ENCODE assay signal across 7 cellular contexts in the genomic region with DNA sequence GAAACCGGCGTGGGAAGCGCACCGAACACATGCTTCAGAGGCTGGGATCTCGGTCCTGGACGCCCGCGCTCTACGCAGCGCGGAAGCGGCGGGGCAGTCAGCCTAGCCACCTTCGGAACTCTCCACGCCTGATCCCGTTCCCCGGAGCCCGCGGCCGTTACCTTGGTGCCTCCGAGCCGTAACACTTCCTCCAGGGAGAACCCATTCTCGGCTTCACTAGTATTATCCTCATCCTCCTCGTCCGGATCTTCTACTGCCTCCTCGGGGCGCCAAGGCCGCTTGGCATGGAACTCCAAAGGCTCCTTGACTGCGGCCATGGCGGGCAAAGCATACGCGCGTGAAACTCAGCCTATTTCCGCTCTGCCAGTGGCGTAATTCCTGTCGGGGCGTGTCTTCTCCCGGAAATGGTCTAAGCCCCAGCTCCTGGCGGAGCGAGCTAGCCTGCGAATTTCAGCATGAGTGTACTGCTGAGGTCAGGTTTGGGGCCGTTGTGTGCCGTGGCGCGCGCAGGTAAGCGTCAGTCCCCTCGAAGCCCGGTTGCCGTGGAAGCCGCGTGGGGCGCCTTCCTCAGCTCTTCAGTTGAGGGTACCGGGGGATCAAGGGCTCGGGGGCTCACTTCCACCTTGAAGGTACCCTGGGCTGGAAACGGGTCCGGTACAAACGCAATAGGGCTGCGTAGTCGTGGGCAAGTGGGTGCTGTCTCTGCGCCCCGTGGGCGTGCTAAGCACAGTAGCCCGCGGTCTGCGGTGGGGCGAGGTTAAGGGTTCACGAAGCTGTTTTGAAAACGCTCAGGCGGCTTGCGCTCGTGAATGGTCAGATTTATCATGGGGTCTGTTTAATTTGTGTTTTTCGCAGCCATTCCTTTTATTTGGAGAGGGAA. TPM values are rescaled to one million over a fixed set of nuclear protein-coding genes. Genes with fewer than 3 reads are reported as not detected.
DNase-seq lines count a peak whose midpoint lies in the region; ATAC-seq, FAIRE-seq and TF ChIP-seq lines count a peak whose summit lies in the region.

A gene with protein sequence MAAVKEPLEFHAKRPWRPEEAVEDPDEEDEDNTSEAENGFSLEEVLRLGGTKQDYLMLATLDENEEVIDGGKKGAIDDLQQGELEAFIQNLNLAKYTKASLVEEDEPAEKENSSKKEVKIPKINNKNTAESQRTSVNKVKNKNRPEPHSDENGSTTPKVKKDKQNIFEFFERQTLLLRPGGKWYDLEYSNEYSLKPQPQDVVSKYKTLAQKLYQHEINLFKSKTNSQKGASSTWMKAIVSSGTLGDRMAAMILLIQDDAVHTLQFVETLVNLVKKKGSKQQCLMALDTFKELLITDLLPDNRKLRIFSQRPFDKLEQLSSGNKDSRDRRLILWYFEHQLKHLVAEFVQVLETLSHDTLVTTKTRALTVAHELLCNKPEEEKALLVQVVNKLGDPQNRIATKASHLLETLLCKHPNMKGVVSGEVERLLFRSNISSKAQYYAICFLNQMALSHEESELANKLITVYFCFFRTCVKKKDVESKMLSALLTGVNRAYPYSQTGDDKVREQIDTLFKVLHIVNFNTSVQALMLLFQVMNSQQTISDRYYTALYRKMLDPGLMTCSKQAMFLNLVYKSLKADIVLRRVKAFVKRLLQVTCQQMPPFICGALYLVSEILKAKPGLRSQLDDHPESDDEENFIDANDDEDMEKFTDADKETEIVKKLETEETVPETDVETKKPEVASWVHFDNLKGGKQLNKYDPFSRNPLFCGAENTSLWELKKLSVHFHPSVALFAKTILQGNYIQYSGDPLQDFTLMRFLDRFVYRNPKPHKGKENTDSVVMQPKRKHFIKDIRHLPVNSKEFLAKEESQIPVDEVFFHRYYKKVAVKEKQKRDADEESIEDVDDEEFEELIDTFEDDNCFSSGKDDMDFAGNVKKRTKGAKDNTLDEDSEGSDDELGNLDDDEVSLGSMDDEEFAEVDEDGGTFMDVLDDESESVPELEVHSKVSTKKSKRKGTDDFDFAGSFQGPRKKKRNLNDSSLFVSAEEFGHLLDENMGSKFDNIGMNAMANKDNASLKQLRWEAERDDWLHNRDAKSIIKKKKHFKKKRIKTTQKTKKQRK (minus strand): TSS at position 346 of the 880 bp plus-strand sequence. CDS start 29 bp downstream, at position 317.
A gene with protein sequence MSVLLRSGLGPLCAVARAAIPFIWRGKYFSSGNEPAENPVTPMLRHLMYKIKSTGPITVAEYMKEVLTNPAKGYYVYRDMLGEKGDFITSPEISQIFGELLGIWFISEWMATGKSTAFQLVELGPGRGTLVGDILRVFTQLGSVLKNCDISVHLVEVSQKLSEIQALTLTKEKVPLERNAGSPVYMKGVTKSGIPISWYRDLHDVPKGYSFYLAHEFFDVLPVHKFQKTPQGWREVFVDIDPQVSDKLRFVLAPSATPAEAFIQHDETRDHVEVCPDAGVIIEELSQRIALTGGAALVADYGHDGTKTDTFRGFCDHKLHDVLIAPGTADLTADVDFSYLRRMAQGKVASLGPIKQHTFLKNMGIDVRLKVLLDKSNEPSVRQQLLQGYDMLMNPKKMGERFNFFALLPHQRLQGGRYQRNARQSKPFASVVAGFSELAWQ (plus strand): TSS at position 408 of the 880 bp plus-strand sequence. CDS start 48 bp downstream, at position 456.

- intact Hi-C loops in GM12878 (cut with micrococcal nuclease; ENCODE audit: unreplicated experiment), result loop anchor here (5.0 kb wide), 1 partner anchor 74 kb away; a partner anchor contains a TSS
- intact Hi-C loops in sigmoid colon (cut with DNase I), result loop anchor here (1.0 to 10.0 kb wide), 5 partner anchors 35 to 147 kb away; a partner anchor contains a TSS

- peak within 1 kb of the TSS; percentile 71 for H3K4me2 ChIP-seq in GM12878 (ENCODE audit: control insufficient read depth, insufficient read depth)

- H3K4me3 ChIP-seq in GM12878 (peak within 1 kb of the TSS; percentile 91), sigmoid colon (peak within 1 kb of the TSS; percentile 69 to 96 (median 82))

- TF ChIP-seq RAD21 in GM12878 (IDR thresholded peaks at IDR 0.05; ENCODE audit: insufficient read depth, low read depth, low read length), result no peak

- peak; percentile 75 to 80 for DNase-seq in NCI-H1930 (lab: John Stamatoyannopoulos, UW)
- peak; percentile 72 for DNase-seq in T1000 (lab: John Stamatoyannopoulos, UW)
- DNase-seq in GM12878 (ENCODE audit: low read depth, low spot score), result peak; percentile 59
- peak; percentile 79 for DNase-seq in iPS DF 4.7 (ENCODE audit: extremely low read depth, low spot score)
- peak; percentile 96 for DNase-seq in sigmoid colon

- no peaks in the 10 kb centered on the region for H3K9me3 ChIP-seq in GM12878 (replicated peaks; ENCODE audit: control insufficient read depth, insufficient read depth, low read length)
- H3K9me3 ChIP-seq in sigmoid colon, result no peaks in the 10 kb centered on the region

- H3K27ac ChIP-seq in GM12878 (ENCODE audit: control insufficient read depth, insufficient read depth), result peak within 1 kb of the TSS; percentile 87
- peak within 1 kb of the TSS; percentile 93 to 98 (median 95) for H3K27ac ChIP-seq in sigmoid colon

- H3K4me1 ChIP-seq in GM12878 (ENCODE audit: control insufficient read depth, insufficient read depth, low read length), result no peaks in the 10 kb centered on the region
- H3K4me1 ChIP-seq in sigmoid colon, result peaks cover 0 to 62% (median 52%) of the 10 kb centered on the region in 4 donors

- H3K27me3 ChIP-seq in GM12878 (replicated peaks in 1 of 2; ENCODE audit: control insufficient read depth in 2 of 2, insufficient read depth in 2 of 2, low read length in 1 of 2) (no peaks in the 10 kb centered on the region), sigmoid colon (no peaks in the 10 kb centered on the region)

- SMC1A ChIA-PET in GM12878 (lab: Charles Lee; ENCODE audit: uncharacterized antibody, unreplicated experiment), result interaction anchor here (1.0 to 2.1 kb wide), 6 partner anchors 9 to 62 kb away, joined by 3 to 6 read pairs (median 4); a partner anchor contains a TSS

- POLR2A ChIA-PET in GM12878 (lab: Charles Lee), result interaction anchor here (0.6 to 2.4 kb wide), 7 partner anchors 13 to 264 kb away, joined by 3 to 11 read pairs (median 4); a partner anchor contains a TSS

- H3K79me2 ChIP-seq in GM12878 (ENCODE audit: control insufficient read depth, insufficient read depth, low read length), result peaks cover 64% of the 10 kb centered on the region

- RAD21 ChIA-PET in GM12878 (lab: Charles Lee; ENCODE audit: unreplicated experiment), result interaction anchor here (0.6 to 1.4 kb wide), 4 partner anchors 11 to 601 kb away, joined by 3 to 5 read pairs (median 4); a partner anchor contains a TSS

- TF ChIP-seq CTCF in GM12878 (IDR thresholded peaks at IDR 0.05 in 2 of 3, conservative IDR thresholded peaks at IDR 0.05 in 1 of 3; ENCODE audit: control insufficient read depth in 2 of 3, extremely low read depth in 1 of 3, insufficient read depth in 1 of 3, low read depth in 3 of 3, low read length in 3 of 3), result no peak
- TF ChIP-seq CTCF in sigmoid colon (IDR thresholded peaks at IDR 0.05), result no peak

- in situ Hi-C loops in GM12878 (cut with MboI), result no loop called here

- TF ChIP-seq POLR2A in GM12878 (IDR thresholded peaks at IDR 0.05; ENCODE audit: low read depth, low read length) (peak; percentile 94), sigmoid colon (IDR thresholded peaks at IDR 0.05) (peak; percentile 81 to 91)

- no TSS peak for BruUV-seq in GM12878 (replicated peaks; lab: Mats Ljungman, UMichigan)

- peak; percentile 80 for ATAC-seq in GM18508 (IDR thresholded peaks at IDR 0.05; ENCODE audit: insufficient read depth, unreplicated experiment)
- peak; percentile 90 for ATAC-seq in HG02973 (IDR thresholded peaks at IDR 0.05; ENCODE audit: unreplicated experiment)
- ATAC-seq in GM12878, result peak; percentile 93

- H4K20me1 ChIP-seq in GM12878 (ENCODE audit: control insufficient read depth, insufficient read depth), result no peaks in the 10 kb centered on the region

- CTCF ChIA-PET in GM12878 (lab: Yijun Ruan, JAX), result interaction anchor here (0.8 to 1.1 kb wide), 3 partner anchors 30 to 146 kb away, joined by 3 to 4 read pairs (median 3); no protein-coding TSS in a partner anchor

- H3K36me3 ChIP-seq in GM12878 (ENCODE audit: control insufficient read depth in 2 of 2, insufficient read depth in 2 of 2, low read length in 1 of 2), result peaks cover 0 to 8% of the 10 kb centered on the region in 2 experiments; a peak in 1 of 4 replicates
- peaks cover 6 to 30% (median 12%) of the 10 kb centered on the region in 4 donors for H3K36me3 ChIP-seq in sigmoid colon

- 1% methylated on average over 73 of the region's 73 CpGs for WGBS in GM12878 (ENCODE audit: insufficient coverage, insufficient replicate concordance, low lambda C conversion rate, missing lambda C conversion rate)
- 0% methylated on average over 73 of the region's 73 CpGs for WGBS in sigmoid colon, 2 donors

- peak; percentile 95 for FAIRE-seq in GM12878 (lab: Jason Lieb, UNC)

- no peak for TF ChIP-seq EP300 in GM12878 (IDR thresholded peaks at IDR 0.05; ENCODE audit: borderline replicate concordance in 1 of 2, control insufficient read depth in 1 of 2, low read depth in 2 of 2, low read length in 2 of 2)
- TF ChIP-seq EP300 in sigmoid colon (IDR thresholded peaks at IDR 0.05), result peak in 1 of 4 donors; percentile 17

- peak within 1 kb of the TSS; percentile 87 for H3K9ac ChIP-seq in GM12878 (ENCODE audit: control insufficient read depth, insufficient read depth, low read length)

- H2AFZ ChIP-seq in GM12878 (ENCODE audit: control insufficient read depth, low read depth, low read length), result peak within 1 kb of the TSS; percentile 82

RNA-seq across cellular contexts. Expression of the first gene that starts in this region (rescaled TPM):
- total RNA-seq in GM12878 (2013; cell fraction: nucleolus; rRNA removed), result 63.8 and 68.2 TPM in 2 replicates
- total RNA-seq in GM12878 (2014; rRNA removed) (38.0 and 46.3 TPM in 2 replicates), GM12878 (2014; rRNA removed; fragmentation: Illumina TruSeq; extraction: Trizol) (77.3 and 89.2 TPM in 2 replicates), GM12878 (2021) (57.6 and 62.0 TPM in 2 replicates), sigmoid colon (10 to 100 TPM; 38.8 to 54.2 (median 42.8) TPM)
- polyA plus RNA-seq in GM12878 (2011; ENCODE audit: low read depth), result 30.7 TPM
- polyA plus RNA-seq in GM12878 (2011; rRNA removed) (29.4 and 48.4 TPM in 2 replicates), GM12878 (2014; fragmentation: Illumina TruSeq; extraction: Trizol) (60.1 and 76.4 TPM in 2 replicates), GM12878 (2014; fragmentation: Nextera tagmentation; extraction: Ambion mirVana) (10 to 100 TPM; 38.2 to 69.6 TPM), GM12878 (2014; rRNA removed) (33.0 and 36.1 TPM in 2 replicates), GM12878 (2016; fragmentation: Nextera tagmentation; extraction: Ambion mirVana) (10 to 100 TPM; 43.2 to 55.7 TPM), sigmoid colon (10 to 100 TPM; 30.7 to 47.4 (median 41.5) TPM)
- polyA plus RNA-seq in GM12878 (2011; cell fraction: cytosol; rRNA removed), result 7.6 and 8.6 TPM in 2 replicates
- 14.6 and 20.9 TPM in 2 replicates for polyA plus RNA-seq in GM12878 (2011; cell fraction: nucleus; rRNA removed)
- 37.7 and 42.8 TPM in 2 replicates for polyA plus RNA-seq in GM12878 (2012)
- polyA minus RNA-seq in GM12878 (2011; rRNA and poly(A)+ RNA removed), result 20.3 and 30.2 TPM in 2 replicates
- 9.1 and 13.0 TPM in 2 replicates for polyA minus RNA-seq in GM12878 (2011; cell fraction: cytosol; rRNA and poly(A)+ RNA removed)
- 17.2 and 18.6 TPM in 2 replicates for polyA minus RNA-seq in GM12878 (2011; cell fraction: nucleus; rRNA and poly(A)+ RNA removed)

RNA-seq across cellular contexts. Expression of the second gene that starts in this region (rescaled TPM):
- total RNA-seq in GM12878 (2013; cell fraction: nucleolus; rRNA removed), result 50.1 and 55.2 TPM in 2 replicates
- total RNA-seq in GM12878 (2014; rRNA removed) (16.6 and 22.0 TPM in 2 replicates), GM12878 (2014; rRNA removed; fragmentation: Illumina TruSeq; extraction: Trizol) (25.3 and 26.6 TPM in 2 replicates), GM12878 (2021) (17.1 and 21.1 TPM in 2 replicates), sigmoid colon (10 to 100 TPM; 26.7 to 35.0 (median 28.3) TPM)
- 14.5 TPM for polyA plus RNA-seq in GM12878 (2011; ENCODE audit: low read depth)
- polyA plus RNA-seq in GM12878 (2011; rRNA removed) (39.5 and 57.4 TPM in 2 replicates), GM12878 (2014; fragmentation: Illumina TruSeq; extraction: Trizol) (26.6 and 31.2 TPM in 2 replicates), GM12878 (2014; fragmentation: Nextera tagmentation; extraction: Ambion mirVana) (10 to 100 TPM; 18.3 to 25.0 TPM), GM12878 (2014; rRNA removed) (21.2 and 30.0 TPM in 2 replicates), GM12878 (2016; fragmentation: Nextera tagmentation; extraction: Ambion mirVana) (10 to 100 TPM; 23.2 to 23.6 TPM), sigmoid colon (10 to 100 TPM in 1 of 3 donors, 1 to 10 TPM in 2; 6.7 to 10.3 (median 7.2) TPM)
- 20.7 and 26.2 TPM in 2 replicates for polyA plus RNA-seq in GM12878 (2011; cell fraction: cytosol; rRNA removed)
- 61.1 and 71.0 TPM in 2 replicates for polyA plus RNA-seq in GM12878 (2011; cell fraction: nucleus; rRNA removed)
- 15.2 and 16.1 TPM in 2 replicates for polyA plus RNA-seq in GM12878 (2012)
- polyA minus RNA-seq in GM12878 (2011; rRNA and poly(A)+ RNA removed), result 18.0 and 20.8 TPM in 2 replicates
- 6.2 and 6.9 TPM in 2 replicates for polyA minus RNA-seq in GM12878 (2011; cell fraction: cytosol; rRNA and poly(A)+ RNA removed)
- 11.5 and 13.9 TPM in 2 replicates for polyA minus RNA-seq in GM12878 (2011; cell fraction: nucleus; rRNA and poly(A)+ RNA removed)

Comparison
In these comparisons a context has a peak if more than half of its experiments do, and no peak if none do; other contexts are left out.
1. Peak in every context shown above with its lines: DNase-seq, ATAC-seq, H3K4me3 ChIP-seq and H3K27ac ChIP-seq.